In the genomic region with DNA sequence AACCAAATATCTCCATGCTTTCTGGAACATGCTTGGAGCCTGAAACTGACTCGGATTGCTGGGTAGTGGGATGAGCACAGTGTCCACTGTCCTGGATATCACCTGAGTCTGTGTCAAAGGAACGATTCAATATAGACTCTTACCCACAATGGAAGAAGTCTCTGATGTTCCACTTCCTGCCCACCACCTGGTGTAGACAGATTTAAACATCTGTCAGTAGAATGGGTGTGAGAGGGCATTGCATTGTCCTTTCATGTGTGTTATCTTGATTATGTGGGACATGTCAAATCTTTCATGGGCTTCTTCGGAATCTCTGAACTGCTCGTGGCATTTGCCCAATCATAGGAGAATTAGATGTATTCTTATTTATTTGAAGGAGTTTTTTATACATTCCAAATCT, we compare ENCODE assay signal across 33 cellular contexts. TPM values are rescaled to one million over a fixed set of nuclear protein-coding genes. Genes with fewer than 3 reads are reported as not detected.
"Had no signal": no experiment of that assay in that cellular context is flagged by ENCODE, and none has a peak within 500 bp of the region (broad histone marks: within the 10 kb centered on the region; RNA-seq: fewer than 3 reads in every experiment).

No MANE protein-coding gene starts in this region.

- ATAC-seq: activated CD4-positive, alpha-beta T cell treated with anti-CD3 and anti-CD28 coated beads for 36 hours; activated CD4-positive, CD25-positive, alpha-beta regulatory T cell treated with anti-CD3 and anti-CD28 coated beads, Interleukin-2, amount 50 U/mL, for 24 hours; activated CD8-positive, alpha-beta T cell treated with anti-CD3 and anti-CD28 coated beads, Interleukin-2, amount 10 ng/mL, durations not matched to agents 7 days and 5 days; activated naive CD8-positive, alpha-beta T cell treated with anti-CD3 and anti-CD28 coated beads, Interleukin-2, amount 50 U/mL, for 24 hours; WTC11 had no signal

- H3K9me3 Mint-ChIP-seq: activated CD4-positive, alpha-beta T cell treated with anti-CD3 and anti-CD28 coated beads, Interleukin-2, amount 10 ng/mL, durations not matched to agents 7 days and 5 days; activated naive CD4-positive, alpha-beta T cell treated with anti-CD3 and anti-CD28 coated beads, Interleukin-2, amount 10 ng/mL, durations not matched to agents 7 days and 5 days; activated naive CD8-positive, alpha-beta T cell treated with anti-CD3 and anti-CD28 coated beads, Interleukin-2, amount 50 U/mL, for 24 hours; activated T-cell treated with anti-CD3 and anti-CD28 coated beads, Interleukin-2, amount 50 U/mL, for 24 hours; activated T-helper 2 cell treated with anti-CD3 and anti-CD28 coated beads, Interferon-gamma antibody, Interleukin-2, Interleukin-4, amounts not matched to agents 10 μg/mL and 5 μg/mL and 100 μg/mL, durations not matched to agents 14 hours and 24 hours and 36 hours; T-helper 1 cell treated with Interleukin-12 subunit alpha and Interleukin-12 subunit beta and Interleukin-4 antibody, amounts not matched to agents 30 μg/mL and 1 μg/mL, for 36 hours; T-helper 2 cell treated with Interferon-gamma antibody and Interleukin-4, amounts not matched to agents 5 μg/mL and 100 μg/mL, for 36 hours had no signal

- H3K36me3 Mint-ChIP-seq: activated naive CD4-positive, alpha-beta T cell treated with anti-CD3 and anti-CD28 coated beads, Interleukin-2, amount 10 ng/mL, durations not matched to agents 7 days and 5 days; activated naive CD8-positive, alpha-beta T cell; brain had no signal

- DNase-seq: activated CD4-positive, alpha-beta T cell treated with anti-CD3 and anti-CD28 coated beads for 36 hours; activated CD4-positive, alpha-beta T cell treated with anti-CD3 and anti-CD28 coated beads, Interleukin-2, amount 10 ng/mL, durations not matched to agents 7 days and 5 days; activated CD4-positive, alpha-beta T cell treated with anti-CD3 and anti-CD28 coated beads, Interleukin-2, amount 50 U/mL, for 48 hours; activated CD8-positive, alpha-beta T cell treated with anti-CD3 and anti-CD28 coated beads, Interleukin-2, amount 10 ng/mL, durations not matched to agents 7 days and 5 days; activated naive CD4-positive, alpha-beta T cell treated with anti-CD3 and anti-CD28 coated beads, Interleukin-2, amount 10 ng/mL, durations not matched to agents 7 days and 5 days; activated naive CD8-positive, alpha-beta T cell treated with anti-CD3 and anti-CD28 coated beads, Interleukin-2, amount 50 U/mL, for 24 hours; activated T-cell treated with anti-CD3 and anti-CD28 coated beads, Interleukin-2, amount 50 U/mL, for 24 hours; anterior cingulate cortex; caudate nucleus; cerebellar nuclear complex; Kasumi-1; KG1; MG63; NCI-H1048; NCI-H1105 treated with DMSO at 0.1 percent for 48 hours; NCI-H1436; NCI-H187; NCI-H2029 treated with DMSO at 0.1 percent for 48 hours; NCI-H2107; NCI-H2171; NCI-H510A; NCI-H526 treated with DMSO at 0.1 percent for 48 hours; NK-92 treated with Interleukin-12 subunit alpha and Interleukin-12 subunit beta, amount 100 ng/mL, for 24 hours; PC-9; SHP77; SJCRH30 had no signal

- H3K4me1 Mint-ChIP-seq: activated CD4-positive, alpha-beta T cell treated with anti-CD3 and anti-CD28 coated beads for 36 hours; activated naive CD8-positive, alpha-beta T cell treated with anti-CD3 and anti-CD28 coated beads, Interleukin-2, amount 50 U/mL, for 24 hours; brain; WTC11 had no signal

- H3K4me3 Mint-ChIP-seq: activated CD4-positive, alpha-beta T cell treated with anti-CD3 and anti-CD28 coated beads for 36 hours; activated CD4-positive, alpha-beta T cell treated with anti-CD3 and anti-CD28 coated beads, Interleukin-2, amount 10 ng/mL, durations not matched to agents 7 days and 5 days; activated CD8-positive, alpha-beta T cell treated with anti-CD3 and anti-CD28 coated beads, Interleukin-2, amount 10 ng/mL, durations not matched to agents 7 days and 5 days; activated naive CD4-positive, alpha-beta T cell treated with anti-CD3 and anti-CD28 coated beads, Interleukin-2, amount 10 ng/mL, durations not matched to agents 7 days and 5 days; activated naive CD8-positive, alpha-beta T cell; activated naive CD8-positive, alpha-beta T cell treated with anti-CD3 and anti-CD28 coated beads, Interleukin-2, amount 50 U/mL, for 24 hours; activated T-cell treated with anti-CD3 and anti-CD28 coated beads, Interleukin-2, amount 50 U/mL, for 24 hours; brain; T-helper 1 cell treated with Interleukin-12 subunit alpha and Interleukin-12 subunit beta and Interleukin-4 antibody, amounts not matched to agents 30 μg/mL and 1 μg/mL, for 36 hours; T-helper 2 cell treated with Interferon-gamma antibody and Interleukin-4, amounts not matched to agents 5 μg/mL and 100 μg/mL, for 36 hours; WTC11 had no signal

- H3K27ac Mint-ChIP-seq: activated CD4-positive, alpha-beta T cell treated with anti-CD3 and anti-CD28 coated beads for 36 hours; activated CD4-positive, alpha-beta T cell treated with anti-CD3 and anti-CD28 coated beads, Interleukin-2, amount 10 ng/mL, durations not matched to agents 7 days and 5 days; activated CD8-positive, alpha-beta T cell treated with anti-CD3 and anti-CD28 coated beads, Interleukin-2, amount 10 ng/mL, durations not matched to agents 7 days and 5 days; activated naive CD4-positive, alpha-beta T cell treated with anti-CD3 and anti-CD28 coated beads, Interleukin-2, amount 10 ng/mL, durations not matched to agents 7 days and 5 days; activated naive CD8-positive, alpha-beta T cell; activated naive CD8-positive, alpha-beta T cell treated with anti-CD3 and anti-CD28 coated beads, Interleukin-2, amount 50 U/mL, for 24 hours; activated T-cell treated with anti-CD3 and anti-CD28 coated beads, Interleukin-2, amount 50 U/mL, for 24 hours; activated T-helper 2 cell treated with anti-CD3 and anti-CD28 coated beads, Interferon-gamma antibody, Interleukin-2, Interleukin-4, amounts not matched to agents 10 μg/mL and 5 μg/mL and 100 μg/mL, durations not matched to agents 14 hours and 24 hours and 36 hours; brain; T-helper 1 cell treated with Interleukin-12 subunit alpha and Interleukin-12 subunit beta and Interleukin-4 antibody, amounts not matched to agents 30 μg/mL and 1 μg/mL, for 36 hours; T-helper 2 cell treated with Interferon-gamma antibody and Interleukin-4, amounts not matched to agents 5 μg/mL and 100 μg/mL, for 36 hours; WTC11 had no signal

RNA-seq across cellular contexts. Expression of a gene that starts 22.8 kb away (rescaled TPM):
- total RNA-seq: activated CD4-positive, alpha-beta T cell treated with anti-CD3 and anti-CD28 coated beads for 36 hours; activated CD4-positive, alpha-beta T cell treated with anti-CD3 and anti-CD28 coated beads, Interleukin-2, amount 10 ng/mL, durations not matched to agents 7 days and 5 days; activated CD8-positive, alpha-beta T cell treated with anti-CD3 and anti-CD28 coated beads, Interleukin-2, amount 10 ng/mL, durations not matched to agents 7 days and 5 days; activated T-helper 2 cell treated with anti-CD3 and anti-CD28 coated beads, Interferon-gamma antibody, Interleukin-2, Interleukin-4, amounts not matched to agents 10 μg/mL and 5 μg/mL and 100 μg/mL, durations not matched to agents 14 hours and 24 hours and 36 hours; SJCRH30; WTC11 had no signal
